ENCODE assay signal across 8 cellular contexts in genomic region chr1:226656601-226657277, GRCh38.
DNase-seq lines count a peak whose midpoint lies in the region; ATAC-seq and TF ChIP-seq lines count a peak whose summit lies in the region.

No MANE protein-coding gene starts in this region.

- intact Hi-C loops in activated CD4-positive, alpha-beta T cell treated with anti-CD3 and anti-CD28 coated beads, Interleukin-2, amount 10 ng/mL, durations not matched to agents 24 days and 14 days (cut with micrococcal nuclease): no loop called here
- intact Hi-C loops in gastrocnemius medialis (cut with DNase I; ENCODE audit: low total_unique reads): loop anchor here (5.0 kb wide), 1 partner anchor 81 kb away; the partner anchor contains the start of gene ITPKB

- no peak overlapping the region for H3K4me2 ChIP-seq in H9 (ENCODE audit: insufficient read depth, insufficient read length, low read length)

- no peak overlapping the region for H3K4me3 ChIP-seq in gastrocnemius medialis

- no peak overlapping the region for H3K4ac ChIP-seq in H9 (ENCODE audit: low read depth, low read length)

- DNase-seq in activated CD4-positive, alpha-beta T cell treated with anti-CD3 and anti-CD28 coated beads, Interleukin-2, amount 10 ng/mL, durations not matched to agents 24 days and 14 days: peak; percentile 67
- no peak for DNase-seq in activated CD4-positive, alpha-beta T cell treated with anti-CD3 and anti-CD28 coated beads, Interleukin-2, amount 50 U/mL, for 48 hours
- DNase-seq in RPMI7951 (ENCODE audit: low read depth) (peak; percentile 79), gastrocnemius medialis (no peak), H9 (no peak)
- no peak for DNase-seq in effector memory CD8-positive, alpha-beta T cell

- H3K4me3 Mint-ChIP-seq in activated CD4-positive, alpha-beta T cell treated with anti-CD3 and anti-CD28 coated beads, Interleukin-2, amount 10 ng/mL, durations not matched to agents 24 days and 14 days: no peak overlapping the region
- H3K4me3 Mint-ChIP-seq in effector memory CD8-positive, alpha-beta T cell: peak overlapping the region; percentile 50 to 93
- H3K4me3 Mint-ChIP-seq in H9: no peak overlapping the region

- H2AFZ ChIP-seq in H9 (ENCODE audit: low read length): no peak overlapping the region

- H2AK5ac ChIP-seq in H9 (ENCODE audit: insufficient read length, low read length): no peak overlapping the region

- H3K27me3 Mint-ChIP-seq in activated CD4-positive, alpha-beta T cell treated with anti-CD3 and anti-CD28 coated beads, Interleukin-2, amount 10 ng/mL, durations not matched to agents 24 days and 14 days: no peaks in the 10 kb centered on the region
- H3K27me3 Mint-ChIP-seq in effector memory CD8-positive, alpha-beta T cell: no peaks in the 10 kb centered on the region
- peaks cover 3% of the 10 kb centered on the region; the same call in 1 of the 2 replicates for H3K27me3 Mint-ChIP-seq in H9 (ENCODE audit: low read depth)

- H2BK15ac ChIP-seq in H9 (ENCODE audit: low read depth, low read length): no peak overlapping the region

- no peak overlapping the region for H3K9ac ChIP-seq in H9 (ENCODE audit: extremely low read depth, insufficient read length, low read length)

- H3K27me3 ChIP-seq in gastrocnemius medialis (no peaks in the 10 kb centered on the region), H9 (ENCODE audit: insufficient read depth, low read length) (no peaks in the 10 kb centered on the region)

- no peak overlapping the region for H2BK5ac ChIP-seq in H9 (ENCODE audit: insufficient read length, low read length)

- peaks cover 14% of the 10 kb centered on the region for H3K36me3 Mint-ChIP-seq in activated CD4-positive, alpha-beta T cell treated with anti-CD3 and anti-CD28 coated beads, Interleukin-2, amount 10 ng/mL, durations not matched to agents 24 days and 14 days (ENCODE audit: low read depth)
- H3K36me3 Mint-ChIP-seq in effector memory CD8-positive, alpha-beta T cell (ENCODE audit: insufficient read depth): peaks cover 23% of the 10 kb centered on the region
- H3K36me3 Mint-ChIP-seq in H9 (ENCODE audit: insufficient read depth in 1 of 3, low read depth in 3 of 3): no peaks in the 10 kb centered on the region

- no peak overlapping the region for H2BK12ac ChIP-seq in H9 (ENCODE audit: insufficient read length, low read depth, low read length)

- ATAC-seq in effector memory CD8-positive, alpha-beta T cell (replicated peaks): no peak
- ATAC-seq in gastrocnemius medialis: peak; percentile 21 to 35
- ATAC-seq in GM18907 (IDR thresholded peaks at IDR 0.05; ENCODE audit: unreplicated experiment): no peak
- ATAC-seq in GM19351 (IDR thresholded peaks at IDR 0.05; ENCODE audit: unreplicated experiment): no peak

- H3K27ac ChIP-seq in gastrocnemius medialis: no peak overlapping the region
- H3K27ac ChIP-seq in H9 (ENCODE audit: insufficient read length, low read depth, low read length): no peak overlapping the region

- no peaks in the 10 kb centered on the region for H3K36me3 ChIP-seq in gastrocnemius medialis

- peaks cover 85% of the 10 kb centered on the region for H3K4me1 Mint-ChIP-seq in activated CD4-positive, alpha-beta T cell treated with anti-CD3 and anti-CD28 coated beads, Interleukin-2, amount 10 ng/mL, durations not matched to agents 24 days and 14 days
- H3K4me1 Mint-ChIP-seq in effector memory CD8-positive, alpha-beta T cell (ENCODE audit: low read depth in 2 of 2): peaks cover 55 to 58% of the 10 kb centered on the region in 2 donors
- H3K4me1 Mint-ChIP-seq in H9: peaks cover 69 to 71% of the 10 kb centered on the region in 2 experiments

- H3K56ac ChIP-seq in H9 (ENCODE audit: insufficient read length, low read depth, low read length): no peak overlapping the region

- no peak overlapping the region for H3K23ac ChIP-seq in H9 (ENCODE audit: insufficient read length, low read depth, low read length)

- H2BK120ac ChIP-seq in H9 (ENCODE audit: low read depth, low read length, poor library complexity, severe bottlenecking): no peak overlapping the region

- H4K91ac ChIP-seq in H9 (ENCODE audit: insufficient read length, low read depth, low read length): no peak overlapping the region

- H4K5ac ChIP-seq in H9 (ENCODE audit: insufficient read length, low read depth, low read length): no peak overlapping the region

- no peak overlapping the region for H3K14ac ChIP-seq in H9 (ENCODE audit: insufficient read depth, low read length)

- peak overlapping the region; percentile 62 for H3K27ac Mint-ChIP-seq in activated CD4-positive, alpha-beta T cell treated with anti-CD3 and anti-CD28 coated beads, Interleukin-2, amount 10 ng/mL, durations not matched to agents 24 days and 14 days
- H3K27ac Mint-ChIP-seq in effector memory CD8-positive, alpha-beta T cell: no peak overlapping the region
- no peak overlapping the region for H3K27ac Mint-ChIP-seq in H9

- TF ChIP-seq CTCF in gastrocnemius medialis (IDR thresholded peaks at IDR 0.05 in 4 of 5, conservative IDR thresholded peaks at IDR 0.05 in 1 of 5): no peak
- TF ChIP-seq CTCF in H9 (conservative IDR thresholded peaks at IDR 0.05): no peak

- no peak overlapping the region for H3T11ph ChIP-seq in H9 (ENCODE audit: low read length)

- no peak overlapping the region for H2BK20ac ChIP-seq in H9 (ENCODE audit: low read depth, low read length, poor library complexity, severe bottlenecking)

- H3K79me1 ChIP-seq in H9 (ENCODE audit: insufficient read depth, low read depth, low read length, poor library complexity, severe bottlenecking): no peaks in the 10 kb centered on the region

- no peak overlapping the region for H3K18ac ChIP-seq in H9 (ENCODE audit: insufficient read length, low read depth, low read length)

- WGBS in H9 (ENCODE audit: extremely low coverage, insufficient read length, low lambda C conversion rate): no CpG with 5 or more reads among the region's 12 CpGs

- TF ChIP-seq POLR2A in gastrocnemius medialis (IDR thresholded peaks at IDR 0.05): peak in 1 of 2 donors; percentile 21

- no peaks in the 10 kb centered on the region for H3K9me3 ChIP-seq in gastrocnemius medialis
- H3K9me3 ChIP-seq in H9 (ENCODE audit: control insufficient read depth, low read depth, low read length): no peaks in the 10 kb centered on the region

- H3K79me2 ChIP-seq in H9 (ENCODE audit: insufficient read depth, low read length): no peaks in the 10 kb centered on the region

- H4K20me1 ChIP-seq in H9 (ENCODE audit: control insufficient read depth, insufficient read depth, insufficient read length): no peaks in the 10 kb centered on the region

- no peak overlapping the region for H4K8ac ChIP-seq in H9 (replicated peaks; ENCODE audit: insufficient read length, low read depth, low read length)

- no peaks in the 10 kb centered on the region for H3K9me3 Mint-ChIP-seq in activated CD4-positive, alpha-beta T cell treated with anti-CD3 and anti-CD28 coated beads, Interleukin-2, amount 10 ng/mL, durations not matched to agents 24 days and 14 days
- no peaks in the 10 kb centered on the region for H3K9me3 Mint-ChIP-seq in effector memory CD8-positive, alpha-beta T cell
- H3K9me3 Mint-ChIP-seq in H9: no peaks in the 10 kb centered on the region

- H3K23me2 ChIP-seq in H9 (ENCODE audit: insufficient read length, low read depth, low read length, poor library complexity, severe bottlenecking): no peaks in the 10 kb centered on the region

- in situ Hi-C loops in gastrocnemius medialis (cut with MboI; ENCODE audit: low sequenced_read_pairs in 4 of 4): no loop called here

- H3K4me1 ChIP-seq in gastrocnemius medialis (peaks cover 77 to 79% of the 10 kb centered on the region in 2 donors), H9 (ENCODE audit: insufficient read depth, low read length) (peaks cover 16% of the 10 kb centered on the region; the same call in 1 of the 2 replicates)

Comparison
In these comparisons a context has a peak if more than half of its experiments do, and no peak if none do; other contexts are left out.
1. DNase-seq: peak in activated CD4-positive, alpha-beta T cell treated with anti-CD3 and anti-CD28 coated beads, Interleukin-2, amount 10 ng/mL, durations not matched to agents 24 days and 14 days (single experiment) and RPMI7951 (single experiment); none in activated CD4-positive, alpha-beta T cell treated with anti-CD3 and anti-CD28 coated beads, Interleukin-2, amount 50 U/mL, for 48 hours (0 of 2), effector memory CD8-positive, alpha-beta T cell (0 of 3), gastrocnemius medialis (0 of 2) and H9 (single experiment).
2. H3K4me3 Mint-ChIP-seq: peak in effector memory CD8-positive, alpha-beta T cell (2 of 2); none in activated CD4-positive, alpha-beta T cell treated with anti-CD3 and anti-CD28 coated beads, Interleukin-2, amount 10 ng/mL, durations not matched to agents 24 days and 14 days (single experiment) and H9 (0 of 2).
3. ATAC-seq: peak in gastrocnemius medialis (2 of 2); none in effector memory CD8-positive, alpha-beta T cell (single experiment), GM18907 (single experiment) and GM19351 (single experiment).